In genomic region chr17:68061512-68062313, GRCh38 we compare ENCODE assay signal across 15 cellular contexts. TPM values are rescaled to one million over a fixed set of nuclear protein-coding genes. Genes with fewer than 3 reads are reported as not detected.
DNase-seq lines count a peak whose midpoint lies in the region; ATAC-seq and TF ChIP-seq lines count a peak whose summit lies in the region.
"Had no signal": no experiment of that assay in that cellular context is flagged by ENCODE, and none has a peak within 500 bp of the region (broad histone marks: within the 10 kb centered on the region; RNA-seq: fewer than 3 reads in every experiment).

No MANE protein-coding gene starts in this region.

- BruUV-seq in IMR-90 (replicated peaks; lab: Mats Ljungman, UMichigan), result no TSS peak

- no peak overlapping the region for H3K4me3 ChIP-seq in IMR-90 (ENCODE audit: insufficient read depth, low read depth, low read length)
- no peak overlapping the region for H3K4me3 ChIP-seq in choroid plexus epithelial cell (ENCODE audit: low read depth, low read length)
- no peak overlapping the region for H3K4me3 ChIP-seq in ovary
- H3K4me3 ChIP-seq: esophagus squamous epithelium, GM23338, suprapubic skin had no signal

- CTCF ChIA-PET in IMR-90 (lab: Yijun Ruan, JAX), result no interaction called here

- intact Hi-C loops in IMR-90 (cut with micrococcal nuclease) (no loop called here), ovary (cut with DNase I) (no loop called here)

- H3K27me3 Mint-ChIP-seq in osteocyte (ENCODE audit: unreplicated experiment), result no peaks in the 10 kb centered on the region
- H3K27me3 Mint-ChIP-seq: activated naive CD8-positive, alpha-beta T cell had no signal

- TF ChIP-seq EP300 in ovary (IDR thresholded peaks at IDR 0.05), result no peak

- H4K5ac ChIP-seq in IMR-90 (ENCODE audit: low read depth, low read length), result no peak overlapping the region

- peak overlapping the region in 1 of 2 experiments; percentile 61; a peak in 1 of 4 replicates for H4K8ac ChIP-seq in IMR-90 (ENCODE audit: low read depth in 2 of 2, low read length in 2 of 2)

- no peak overlapping the region for H3K4me3 Mint-ChIP-seq in osteocyte (ENCODE audit: unreplicated experiment)
- H3K4me3 Mint-ChIP-seq: activated naive CD8-positive, alpha-beta T cell; CD8-positive, alpha-beta memory T cell; GM23338 had no signal

- TF ChIP-seq POLR2A in IMR-90 (IDR thresholded peaks at IDR 0.05; ENCODE audit: low read depth, low read length) (no peak), ovary (IDR thresholded peaks at IDR 0.05) (no peak)

- H3K4ac ChIP-seq in IMR-90 (ENCODE audit: low read depth, low read length), result no peak overlapping the region

- peak; percentile 31 for ATAC-seq in IMR-90 (ENCODE audit: low read depth)
- no peak for ATAC-seq in GM18907 (IDR thresholded peaks at IDR 0.05; ENCODE audit: unreplicated experiment)
- ATAC-seq: GM23338 had no signal

- H3K14ac ChIP-seq in IMR-90 (replicated peaks; ENCODE audit: low read depth, low read length), result 0 out of 2 replicates have a peak overlapping the region, but pooled peaks have one; percentile 48

- peak overlapping the region; percentile 35; the same call in 1 of the 2 replicates for H2BK20ac ChIP-seq in IMR-90 (ENCODE audit: low read depth, low read length)

- H3K27me3 ChIP-seq in IMR-90 (ENCODE audit: control insufficient read depth, insufficient read depth, low read length) (no peaks in the 10 kb centered on the region), ovary (no peaks in the 10 kb centered on the region)
- H3K27me3 ChIP-seq: esophagus squamous epithelium, suprapubic skin had no signal

- H3K4me1 Mint-ChIP-seq in osteocyte (ENCODE audit: unreplicated experiment), result peaks cover 16% of the 10 kb centered on the region
- H3K4me1 Mint-ChIP-seq: GM23338 had no signal

- H2AK5ac ChIP-seq in IMR-90 (ENCODE audit: low read depth, low read length), result no peak overlapping the region; the same call in 1 of the 2 replicates

- H3K18ac ChIP-seq in IMR-90 (ENCODE audit: low read depth, low read length), result peak overlapping the region; percentile 35; the same call in 1 of the 2 replicates

- no peaks in the 10 kb centered on the region for H4K20me1 ChIP-seq in IMR-90 (ENCODE audit: insufficient read depth, low read length)

- no peak overlapping the region for H3K9ac ChIP-seq in IMR-90 (ENCODE audit: low read depth, low read length)

- no peaks in the 10 kb centered on the region for H3K9me3 ChIP-seq in IMR-90 (ENCODE audit: control insufficient read depth, insufficient read depth, low read length)
- H3K9me3 ChIP-seq in ovary, result no peaks in the 10 kb centered on the region
- H3K9me3 ChIP-seq: esophagus squamous epithelium, suprapubic skin had no signal

- H2AFZ ChIP-seq in IMR-90 (replicated peaks; ENCODE audit: low read length, poor library complexity), result peak overlapping the region; percentile 40
- H2AFZ ChIP-seq: GM23338 had no signal

- dilution Hi-C loops in IMR-90 (cut with HindIII; ENCODE audit: low sequenced_read_pairs, unreplicated experiment), result no loop called here

- H2BK120ac ChIP-seq in IMR-90 (ENCODE audit: low read depth, low read length), result no peak overlapping the region

- POLR2A ChIA-PET in IMR-90 (lab: Charles Lee; ENCODE audit: unreplicated experiment), result no interaction called here

- peak; percentile 29 for DNase-seq in GM13976 (ENCODE audit: low spot score)
- DNase-seq in IMR-90, result peak; percentile 38
- peak; percentile 17 for DNase-seq in choroid plexus epithelial cell (ENCODE audit: low read depth)
- DNase-seq in osteocyte (ENCODE audit: extremely low spot score, unreplicated experiment), result no peak
- DNase-seq in ovary, result no peak
- DNase-seq in COLO829 (ENCODE audit: low spot score), result no peak
- DNase-seq in KBM-7, result no peak
- DNase-seq: CD8-positive, alpha-beta memory T cell; esophagus squamous epithelium; NCI-H774; WERI-Rb-1 had no signal

- TF ChIP-seq CTCF in GM13976 (IDR thresholded peaks at IDR 0.05; ENCODE audit: borderline replicate concordance, control extremely low read depth, extremely low read depth, insufficient read depth, missing control alignments) (no peak), IMR-90 (conservative IDR thresholded peaks at IDR 0.05; ENCODE audit: low read depth, low read length) (no peak), choroid plexus epithelial cell (conservative IDR thresholded peaks at IDR 0.05; ENCODE audit: low read depth, low read length) (no peak), osteocyte (IDR thresholded peaks at IDR 0.05) (no peak), ovary (IDR thresholded peaks at IDR 0.05) (no peak)

- H2BK15ac ChIP-seq in IMR-90 (ENCODE audit: low read depth, low read length), result no peak overlapping the region; the same call in 2 of the 3 replicates

- in situ Hi-C loops in GM13976 (cut with MboI; ENCODE audit: low sequenced_read_pairs, unreplicated experiment), result no loop called here
- in situ Hi-C loops in IMR-90 (cut with MboI; ENCODE audit: low sequenced_read_pairs), result no loop called here
- in situ Hi-C loops in KBM-7 (cut with MboI; ENCODE audit: low pct_unique_long_range_greater_than_20kb, low sequenced_read_pairs), result no loop called here

- H3K4me1 ChIP-seq in IMR-90 (ENCODE audit: control insufficient read depth, insufficient read depth, low read length), result peaks cover 7% of the 10 kb centered on the region
- no peaks in the 10 kb centered on the region for H3K4me1 ChIP-seq in ovary (ENCODE audit: insufficient read depth)
- H3K4me1 ChIP-seq: esophagus squamous epithelium had no signal

- no CpG with 5 or more reads among the region's 11 CpGs for WGBS in IMR-90 (ENCODE audit: extremely low coverage in 2 of 2, insufficient read length in 1 of 2), 2 experiments
- 57 to 60% (median 60%) methylated on average over 11 of the region's 11 CpGs for WGBS in ovary, 3 donors

- H3K4me2 ChIP-seq in IMR-90 (ENCODE audit: low read depth, low read length), result no peak overlapping the region
- H3K4me2 ChIP-seq: GM23338 had no signal

- H2AK9ac ChIP-seq in IMR-90 (replicated peaks; ENCODE audit: low read depth, low read length, poor library complexity), result peak overlapping the region; percentile 5

- H3K79me1 ChIP-seq in IMR-90 (ENCODE audit: low read depth in 1 of 2, low read length in 2 of 2), result no peaks in the 10 kb centered on the region

- H3K9me1 ChIP-seq in IMR-90 (ENCODE audit: insufficient read depth, low read length), result peaks cover 10% of the 10 kb centered on the region

- H3K27ac Mint-ChIP-seq in osteocyte (ENCODE audit: unreplicated experiment), result peak overlapping the region; percentile 8
- H3K27ac Mint-ChIP-seq: activated naive CD8-positive, alpha-beta T cell; GM23338 had no signal

- no peak for TF ChIP-seq RAD21 in IMR-90 (IDR thresholded peaks at IDR 0.05; ENCODE audit: low read length)

- H3K9me3 Mint-ChIP-seq in osteocyte (ENCODE audit: unreplicated experiment), result no peaks in the 10 kb centered on the region
- H3K9me3 Mint-ChIP-seq: CD8-positive, alpha-beta memory T cell; GM23338 had no signal

- no peak overlapping the region for H3K27ac ChIP-seq in IMR-90 (ENCODE audit: insufficient read depth, low read length)
- no peak overlapping the region for H3K27ac ChIP-seq in ovary
- H3K27ac ChIP-seq: esophagus squamous epithelium, suprapubic skin, WERI-Rb-1 had no signal

- H3K36me3 ChIP-seq in IMR-90 (ENCODE audit: control insufficient read depth, insufficient read depth, low read length) (no peaks in the 10 kb centered on the region), ovary (no peaks in the 10 kb centered on the region)
- H3K36me3 ChIP-seq: esophagus squamous epithelium, suprapubic skin, WERI-Rb-1 had no signal

- no peak overlapping the region for H4K91ac ChIP-seq in IMR-90 (ENCODE audit: insufficient read depth, low read depth, low read length)

- no peaks in the 10 kb centered on the region for H3K36me3 Mint-ChIP-seq in osteocyte (ENCODE audit: unreplicated experiment)
- H3K36me3 Mint-ChIP-seq: activated naive CD8-positive, alpha-beta T cell; CD8-positive, alpha-beta memory T cell had no signal

- no peak overlapping the region for H2BK5ac ChIP-seq in IMR-90 (ENCODE audit: low read depth, low read length, poor library complexity, severe bottlenecking)

- peak overlapping the region; percentile 21; the same call in 1 of the 2 replicates for H3K23ac ChIP-seq in IMR-90 (ENCODE audit: low read depth, low read length)

- no peak overlapping the region for H3K56ac ChIP-seq in IMR-90 (ENCODE audit: extremely low read depth, insufficient read depth, low read length)

TF ChIP-seq in IMR-90, 13 proteins besides CTCF, POLR2A, EP300 and RAD21:
- TF ChIP-seq CEBPB (IDR thresholded peaks at IDR 0.05; ENCODE audit: low read depth, low read length) (no peak), BHLHE40 (IDR thresholded peaks at IDR 0.05; ENCODE audit: low read depth, low read length) (peak; percentile 87), FOS (IDR thresholded peaks at IDR 0.05; ENCODE audit: low read depth, low read length) (no peak), MAZ (IDR thresholded peaks at IDR 0.05; ENCODE audit: borderline replicate concordance, low read depth, low read length) (no peak), SMC3 (IDR thresholded peaks at IDR 0.05; ENCODE audit: low read depth, low read length) (no peak)
- TF ChIP-seq, protein P1, sequence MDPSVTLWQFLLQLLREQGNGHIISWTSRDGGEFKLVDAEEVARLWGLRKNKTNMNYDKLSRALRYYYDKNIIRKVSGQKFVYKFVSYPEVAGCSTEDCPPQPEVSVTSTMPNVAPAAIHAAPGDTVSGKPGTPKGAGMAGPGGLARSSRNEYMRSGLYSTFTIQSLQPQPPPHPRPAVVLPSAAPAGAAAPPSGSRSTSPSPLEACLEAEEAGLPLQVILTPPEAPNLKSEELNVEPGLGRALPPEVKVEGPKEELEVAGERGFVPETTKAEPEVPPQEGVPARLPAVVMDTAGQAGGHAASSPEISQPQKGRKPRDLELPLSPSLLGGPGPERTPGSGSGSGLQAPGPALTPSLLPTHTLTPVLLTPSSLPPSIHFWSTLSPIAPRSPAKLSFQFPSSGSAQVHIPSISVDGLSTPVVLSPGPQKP (IDR thresholded peaks at IDR 0.05; ENCODE audit: borderline replicate concordance, low read depth, low read length), result no peak

RNA-seq across cellular contexts. Expression of gene KPNA2, which starts 26.2 kb away (rescaled TPM):
- total RNA-seq in IMR-90 (2012; rRNA removed), result 226 and 262 TPM in 2 replicates
- 135 and 141 TPM in 2 replicates for polyA plus RNA-seq in IMR-90 (2012; rRNA removed)
- 73.4 and 88.6 TPM in 2 replicates for polyA plus RNA-seq in IMR-90 (2012; cell fraction: cytosol; rRNA removed)
- polyA plus RNA-seq in IMR-90 (2012; cell fraction: nucleus; rRNA removed; ENCODE audit: low replicate concordance), result 53.3 and 67.4 TPM in 2 replicates
- total RNA-seq in osteocyte, result 95.0 and 102 TPM in 2 replicates
- 10 to 100 TPM in 6 of 7 donors, 1 to 10 TPM in 1; 4.3 to 18.0 (median 12.1) TPM for total RNA-seq in ovary
- 10 to 100 TPM in 1 of 2 donors, 1 to 10 TPM in 1; 6.0 to 24.3 TPM for polyA plus RNA-seq in ovary

Comparison
In these comparisons a context has a peak if more than half of its experiments do, and no peak if none do; other contexts are left out.
1. DNase-seq: peak in GM13976 (single experiment), IMR-90 (single experiment) and choroid plexus epithelial cell (single experiment); none in osteocyte (single experiment), ovary (0 of 5), COLO829 (single experiment) and KBM-7 (single experiment).